In genomic region chr16:3717235-3718018, GRCh38 we compare ENCODE assay signal across 1 cellular context.
TF ChIP-seq lines count a peak whose summit lies in the region.

TSS of gene TRAP1 (minus strand) at chr16:3717524. CDS start at chr16:3717508, 16 bp downstream.

TF ChIP-seq in HepG2, 621 proteins besides CTCF, POLR2A, EP300 and RAD21 (continued from another document and continues in another):
- TF ChIP-seq PTBP1 (IDR thresholded peaks at IDR 0.05; ENCODE audit: low read depth, low read length, poor library complexity, severe bottlenecking) (no peak), PRPF4 (IDR thresholded peaks at IDR 0.05; ENCODE audit: low read depth, low read length, poor library complexity, severe bottlenecking) (no peak), RELA (CRISPR knock-in tag; IDR thresholded peaks at IDR 0.05) (no peak), ZNF703 (CRISPR knock-in tag; IDR thresholded peaks at IDR 0.05; ENCODE audit: borderline replicate concordance) (no peak), HDAC6 (IDR thresholded peaks at IDR 0.05; ENCODE audit: low read depth, low read length) (no peak), RFX1 (IDR thresholded peaks at IDR 0.05) (0 out of 2 replicates have a peak, but pooled peaks have one; percentile 6), ZNF274 (CRISPR knock-in tag; IDR thresholded peaks at IDR 0.05) (peak; percentile 65; the same call in 1 of the 2 replicates), ZSCAN21 (CRISPR knock-in tag; IDR thresholded peaks at IDR 0.05; ENCODE audit: borderline replicate concordance) (0 out of 2 replicates have a peak, but pooled peaks have one; percentile 74), ZKSCAN8 (CRISPR knock-in tag; IDR thresholded peaks at IDR 0.05; ENCODE audit: borderline replicate concordance) (no peak), PCBP1 (IDR thresholded peaks at IDR 0.05; ENCODE audit: borderline replicate concordance, low read depth, low read length) (no peak), ZNF652 (CRISPR knock-in tag; IDR thresholded peaks at IDR 0.05; ENCODE audit: borderline replicate concordance, low read depth) (no peak), ZNF556 (CRISPR knock-in tag; IDR thresholded peaks at IDR 0.05; ENCODE audit: borderline replicate concordance) (peak; percentile 52; the same call in 1 of the 2 replicates), DNMT1 (CRISPR knock-in tag; IDR thresholded peaks at IDR 0.05) (peak; percentile 91; the same call in 1 of the 2 replicates), ZNF724P (CRISPR knock-in tag; IDR thresholded peaks at IDR 0.05; ENCODE audit: borderline replicate concordance) (no peak), ZNF749 (CRISPR knock-in tag; IDR thresholded peaks at IDR 0.05; ENCODE audit: borderline replicate concordance) (peak; percentile 80; the same call in 1 of the 2 replicates), SALL1 (CRISPR knock-in tag; IDR thresholded peaks at IDR 0.05) (peak; percentile 84), ARID3A (IDR thresholded peaks at IDR 0.05; ENCODE audit: low read depth, low read length) (no peak), ZNF615 (CRISPR knock-in tag; IDR thresholded peaks at IDR 0.05; ENCODE audit: borderline replicate concordance) (no peak), SIN3B (IDR thresholded peaks at IDR 0.05; ENCODE audit: low read length) (no peak), ATRX (CRISPR knock-in tag; IDR thresholded peaks at IDR 0.05; ENCODE audit: borderline replicate concordance) (no peak), ZNF24 (IDR thresholded peaks at IDR 0.05) (no peak), ZNF766 (CRISPR knock-in tag; IDR thresholded peaks at IDR 0.05; ENCODE audit: borderline replicate concordance) (no peak), BCL3 (CRISPR knock-in tag; IDR thresholded peaks at IDR 0.05) (no peak; the same call in 1 of the 2 replicates), RNF219 (CRISPR knock-in tag; IDR thresholded peaks at IDR 0.05) (no peak), ZBTB8A (CRISPR knock-in tag; IDR thresholded peaks at IDR 0.05; ENCODE audit: borderline replicate concordance, low read depth) (no peak), DZIP1 (CRISPR knock-in tag; IDR thresholded peaks at IDR 0.05) (peak; percentile 59), ZFP36L1 (CRISPR knock-in tag; IDR thresholded peaks at IDR 0.05) (0 out of 2 replicates have a peak, but pooled peaks have one; percentile 44), AHDC1 (CRISPR knock-in tag; IDR thresholded peaks at IDR 0.05; ENCODE audit: borderline replicate concordance) (no peak), RBM39 (IDR thresholded peaks at IDR 0.05; ENCODE audit: low read depth, low read length, poor library complexity, severe bottlenecking) (no peak), HNF4A (CRISPR knock-in tag; IDR thresholded peaks at IDR 0.05) (no peak), EZH2 (conservative IDR thresholded peaks at IDR 0.05; ENCODE audit: low read depth, low read length) (no peak), ZFYVE20 (CRISPR knock-in tag; IDR thresholded peaks at IDR 0.05; ENCODE audit: borderline replicate concordance, low read depth) (no peak), ZBTB21 (CRISPR knock-in tag; IDR thresholded peaks at IDR 0.05) (no peak), GATAD2A (CRISPR knock-in tag; IDR thresholded peaks at IDR 0.05) (0 out of 2 replicates have a peak, but pooled peaks have one; percentile 11), ARHGAP35 (CRISPR knock-in tag; IDR thresholded peaks at IDR 0.05; ENCODE audit: borderline replicate concordance) (no peak; the same call in 1 of the 2 replicates), SOX6 (IDR thresholded peaks at IDR 0.05) (no peak), SOX6 (CRISPR knock-in tag; IDR thresholded peaks at IDR 0.05) (no peak), MEF2D (CRISPR knock-in tag; IDR thresholded peaks at IDR 0.05) (no peak), ZFP62 (CRISPR knock-in tag; IDR thresholded peaks at IDR 0.05) (no peak), ZBTB4 (CRISPR knock-in tag; IDR thresholded peaks at IDR 0.05; ENCODE audit: borderline replicate concordance) (no peak; the same call in 1 of the 2 replicates), CEBPZ (IDR thresholded peaks at IDR 0.05; ENCODE audit: low read length) (no peak)
